ENCODE assay signal across 19 cellular contexts in genomic region chr10:48545462-48546145, GRCh38. TPM values are rescaled to one million over a fixed set of nuclear protein-coding genes. Genes with fewer than 3 reads are reported as not detected.
A peak's percentile ranks its signal among the peaks of the same experiment; 100 is the strongest.
DNase-seq lines count a peak whose midpoint lies in the region; ATAC-seq and TF ChIP-seq lines count a peak whose summit lies in the region.
"Had no signal": no experiment of that assay in that cellular context is flagged by ENCODE, and none has a peak within 500 bp of the region (broad histone marks: within the 10 kb centered on the region; RNA-seq: fewer than 3 reads in every experiment).

No MANE protein-coding gene starts in this region.

- DNase-seq in cardiac muscle cell (ENCODE audit: low read depth in 1 of 2, low spot score in 1 of 2): peak in 1 of 2 donors; percentile 29
- DNase-seq in right atrium auricular region (ENCODE audit: low spot score): no peak
- peak; percentile 38 for DNase-seq in ecto neural progenitor cell (ENCODE audit: low spot score)
- DNase-seq in nephron progenitor cell: no peak
- DNase-seq in activated CD4-positive, alpha-beta T cell treated with anti-CD3 and anti-CD28 coated beads, Interleukin-2, amount 50 U/mL, for 1 hour: no peak
- no peak for DNase-seq in immature natural killer cell
- no peak for DNase-seq in NCI-H1048 (lab: John Stamatoyannopoulos, UW)
- DNase-seq: CD4-positive, CD25-positive, alpha-beta regulatory T cell; COR-L47; DMS 273 treated with DMSO at 0.1 percent for 48 hours; DND-41; MM.1S; NCI-H1105; NCI-H1694; NCI-H748 treated with DMSO at 0.1 percent for 48 hours had no signal

- H3K4me3 Mint-ChIP-seq in nephron progenitor cell (no peak overlapping the region), immature natural killer cell (no peak overlapping the region)
- H3K4me3 Mint-ChIP-seq: CD4-positive, CD25-positive, alpha-beta regulatory T cell; IgD-negative memory B cell had no signal

- H3K9me3 ChIP-seq in cardiac muscle cell (ENCODE audit: low read depth) (no peaks in the 10 kb centered on the region), right atrium auricular region (no peaks in the 10 kb centered on the region)

- no peak for ATAC-seq in HG03354 (IDR thresholded peaks at IDR 0.05; ENCODE audit: poor library complexity, severe bottlenecking, unreplicated experiment)
- ATAC-seq: Right ventricle myocardium inferior had no signal

- H3K4me1 ChIP-seq in cardiac muscle cell (ENCODE audit: low read depth) (no peaks in the 10 kb centered on the region), right atrium auricular region (no peaks in the 10 kb centered on the region)

- H3K27ac Mint-ChIP-seq in nephron progenitor cell: peak overlapping the region; percentile 48
- H3K27ac Mint-ChIP-seq in immature natural killer cell: no peak overlapping the region
- H3K27ac Mint-ChIP-seq: CD4-positive, CD25-positive, alpha-beta regulatory T cell; IgD-negative memory B cell had no signal

- TF ChIP-seq CTCF in cardiac muscle cell (IDR thresholded peaks at IDR 0.05; ENCODE audit: low read depth, low read length) (no peak), right atrium auricular region (IDR thresholded peaks at IDR 0.05) (no peak), nephron progenitor cell (IDR thresholded peaks at IDR 0.05) (no peak)

- H3K27me3 ChIP-seq in cardiac muscle cell (no peaks in the 10 kb centered on the region), right atrium auricular region (no peaks in the 10 kb centered on the region)

- H3K27ac ChIP-seq in cardiac muscle cell (peak overlapping the region; percentile 10), right atrium auricular region (no peak overlapping the region)
- H3K27ac ChIP-seq: 22Rv1 had no signal

- H3K36me3 Mint-ChIP-seq in nephron progenitor cell (ENCODE audit: low read depth) (no peaks in the 10 kb centered on the region), immature natural killer cell (no peaks in the 10 kb centered on the region)
- H3K36me3 Mint-ChIP-seq: CD4-positive, CD25-positive, alpha-beta regulatory T cell; IgD-negative memory B cell had no signal

- H3K9me3 Mint-ChIP-seq in nephron progenitor cell (peaks cover 3% of the 10 kb centered on the region), immature natural killer cell (no peaks in the 10 kb centered on the region)
- H3K9me3 Mint-ChIP-seq: CD4-positive, CD25-positive, alpha-beta regulatory T cell had no signal

- H3K4me3 ChIP-seq in cardiac muscle cell (no peak overlapping the region), right atrium auricular region (no peak overlapping the region)

- H3K27me3 Mint-ChIP-seq in nephron progenitor cell (ENCODE audit: low read depth, poor library complexity) (peaks cover 3% of the 10 kb centered on the region), immature natural killer cell (ENCODE audit: low read depth in 3 of 3) (peaks cover 0 to 3% (median 0%) of the 10 kb centered on the region in 3 donors)
- H3K27me3 Mint-ChIP-seq: CD4-positive, CD25-positive, alpha-beta regulatory T cell had no signal

- no peaks in the 10 kb centered on the region for H3K36me3 ChIP-seq in cardiac muscle cell
- no peaks in the 10 kb centered on the region for H3K36me3 ChIP-seq in right atrium auricular region

- H3K4me1 Mint-ChIP-seq in nephron progenitor cell: no peaks in the 10 kb centered on the region
- no peaks in the 10 kb centered on the region for H3K4me1 Mint-ChIP-seq in immature natural killer cell
- H3K4me1 Mint-ChIP-seq: CD4-positive, CD25-positive, alpha-beta regulatory T cell; IgD-negative memory B cell had no signal

RNA-seq across cellular contexts. Expression of gene ARHGAP22, which starts 59.3 kb away (rescaled TPM):
- total RNA-seq in cardiac muscle cell (3.2 and 4.9 TPM in 2 replicates), right atrium auricular region (1 to 10 TPM; 1.8 to 5.7 TPM)
- polyA plus RNA-seq in cardiac muscle cell (1.6 and 7.8 TPM in 2 replicates), immature natural killer cell (not detected)
- polyA plus RNA-seq: CD4-positive, CD25-positive, alpha-beta regulatory T cell had no signal
